ENCODE assay signal across 1 cellular context in the genomic region with DNA sequence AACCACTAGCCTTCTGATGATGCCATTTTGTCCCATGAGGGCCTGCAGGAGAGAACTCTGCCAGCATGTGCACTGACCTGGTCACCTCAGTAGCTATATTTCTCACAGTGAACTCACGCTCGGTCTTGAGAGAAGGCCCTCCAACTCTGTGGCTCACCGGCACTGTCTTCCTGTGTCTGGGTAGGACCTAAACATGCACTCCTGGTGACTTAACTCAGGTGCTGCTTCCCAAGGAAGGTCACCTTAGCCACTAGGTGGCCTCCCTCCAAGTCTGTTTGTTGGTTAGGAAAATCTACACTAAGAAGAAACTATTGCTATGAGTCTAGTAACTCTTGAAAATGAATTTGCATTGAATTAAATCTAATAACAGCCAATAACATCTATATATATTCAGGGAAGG.
TF ChIP-seq lines count a peak whose summit lies in the region.

No MANE protein-coding gene starts in this region.

TF ChIP-seq in GM12878, 131 proteins besides CTCF, POLR2A, EP300 and RAD21:
- TF ChIP-seq RUNX3 (IDR thresholded peaks at IDR 0.05; ENCODE audit: low read length) (peak; percentile 46), SMC3 (IDR thresholded peaks at IDR 0.05; ENCODE audit: borderline replicate concordance, low read length) (peak; percentile 26; the same call in 1 of the 2 replicates), HCFC1 (IDR thresholded peaks at IDR 0.05; ENCODE audit: low read length) (no peak), SIX5 (IDR thresholded peaks at IDR 0.05; ENCODE audit: low read depth, low read length, severe bottlenecking) (no peak)
- TF ChIP-seq, protein P1, sequence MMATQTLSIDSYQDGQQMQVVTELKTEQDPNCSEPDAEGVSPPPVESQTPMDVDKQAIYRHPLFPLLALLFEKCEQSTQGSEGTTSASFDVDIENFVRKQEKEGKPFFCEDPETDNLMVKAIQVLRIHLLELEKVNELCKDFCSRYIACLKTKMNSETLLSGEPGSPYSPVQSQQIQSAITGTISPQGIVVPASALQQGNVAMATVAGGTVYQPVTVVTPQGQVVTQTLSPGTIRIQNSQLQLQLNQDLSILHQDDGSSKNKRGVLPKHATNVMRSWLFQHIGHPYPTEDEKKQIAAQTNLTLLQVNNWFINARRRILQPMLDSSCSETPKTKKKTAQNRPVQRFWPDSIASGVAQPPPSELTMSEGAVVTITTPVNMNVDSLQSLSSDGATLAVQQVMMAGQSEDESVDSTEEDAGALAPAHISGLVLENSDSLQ (IDR thresholded peaks at IDR 0.05) = no peak
